In the genomic region with DNA sequence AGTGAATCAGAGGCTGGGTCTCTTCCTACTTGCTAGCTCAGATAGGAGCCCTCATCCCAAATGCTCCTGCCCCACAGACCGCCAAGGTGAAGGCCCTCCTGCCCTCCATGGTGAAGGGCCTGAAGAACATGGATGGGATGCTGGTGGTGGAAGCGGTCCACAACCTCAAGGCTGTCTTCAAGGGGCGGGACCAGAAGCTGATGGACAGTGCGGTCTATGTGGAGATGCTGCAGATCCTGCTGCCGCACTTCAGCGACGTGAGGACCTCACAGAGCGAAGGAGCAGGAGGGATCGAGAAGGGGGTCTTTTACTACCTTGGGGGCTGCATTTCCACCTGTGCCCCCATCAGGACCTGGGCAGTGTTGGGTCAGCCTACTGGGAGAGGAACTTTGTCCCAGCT, we compare ENCODE assay signal across 31 cellular contexts. TPM values are rescaled to one million over a fixed set of nuclear protein-coding genes. Genes with fewer than 3 reads are reported as not detected.
"Had no signal": no experiment of that assay in that cellular context is flagged by ENCODE, and none has a peak within 500 bp of the region (broad histone marks: within the 10 kb centered on the region; RNA-seq: fewer than 3 reads in every experiment).

No MANE protein-coding gene starts in this region.

- ATAC-seq: left colon; left lung; lower lobe of right lung; natural killer cell; stimulated activated memory B cell treated with anti-CD40 and anti-IgM and Interleukin-4, amounts not matched to agents 10 μg/mL and 1 μg/mL and 100 μg/mL, for 72 hours; stimulated activated naive CD8-positive, alpha-beta T cell treated with anti-CD3 and anti-CD28 coated beads, Interleukin-15, amount 100 ng/mL, for 72 hours had no signal

- H3K4me3 ChIP-seq: hepatocyte, left lung, lower lobe of right lung, neural progenitor cell, ovary, right atrium auricular region, right lobe of liver, smooth muscle cell, tibial nerve, uterus had no signal

- H3K4me1 ChIP-seq: left lung, lower lobe of right lung, neural progenitor cell, right atrium auricular region, right lobe of liver, tibial nerve, uterus had no signal

- H3K9me3 ChIP-seq: left lung, lower lobe of right lung, ovary, right atrium auricular region, right lobe of liver, tibial nerve, uterus had no signal

- H3K27ac Mint-ChIP-seq: immature natural killer cell; mesothelial cell of epicardium; naive B cell; natural killer cell; nephron progenitor cell; neural progenitor cell; progenitor cell of endocrine pancreas; stimulated activated memory B cell treated with anti-CD40 and anti-IgM and Interleukin-4, amounts not matched to agents 10 μg/mL and 1 μg/mL and 100 μg/mL, for 72 hours; type B pancreatic cell had no signal

- DNase-seq: immature natural killer cell; kidney; left colon; left lung; lower lobe of right lung; mammary epithelial cell; mesenchymal stem cell; naive B cell; natural killer cell; nephron progenitor cell; ovary; right lobe of liver; stimulated activated CD4-positive, alpha-beta T cell treated with anti-CD3 and anti-CD28 coated beads, Interleukin-1b, Interleukin-23, amount 100 ng/mL, for 48 hours; stimulated activated CD4-positive, alpha-beta T cell treated with anti-CD3 and anti-CD28 coated beads, Interleukin-2, amount 100 ng/mL, for 48 hours; stimulated activated CD4-positive, alpha-beta T cell treated with anti-CD3 and anti-CD28 coated beads, Interleukin-4, amount 100 ng/mL, for 4 hours; stimulated activated CD8-positive, alpha-beta memory T cell treated with anti-CD3 and anti-CD28 coated beads, Interleukin-4, amount 100 ng/mL, for 48 hours; stimulated activated naive CD4-positive, alpha-beta T cell treated with Interleukin-2 at 50 U/mL for 16 hours; stimulated activated naive CD8-positive, alpha-beta T cell treated with anti-CD3 and anti-CD28 coated beads, Interleukin-15, amount 100 ng/mL, for 72 hours; substantia nigra; uterus had no signal

- H3K4me3 Mint-ChIP-seq: immature natural killer cell; mesothelial cell of epicardium; naive B cell; natural killer cell; nephron progenitor cell; neural progenitor cell; stimulated activated memory B cell treated with anti-CD40 and anti-IgM and Interleukin-4, amounts not matched to agents 10 μg/mL and 1 μg/mL and 100 μg/mL, for 72 hours; stimulated activated naive CD8-positive, alpha-beta T cell treated with anti-CD3 and anti-CD28 coated beads, Interleukin-15, amount 100 ng/mL, for 72 hours; type B pancreatic cell had no signal

- H3K9me3 Mint-ChIP-seq: immature natural killer cell; mesothelial cell of epicardium; naive B cell; natural killer cell; nephron progenitor cell; neural progenitor cell; stimulated activated memory B cell treated with anti-CD40 and anti-IgM and Interleukin-4, amounts not matched to agents 10 μg/mL and 1 μg/mL and 100 μg/mL, for 72 hours; stimulated activated naive CD8-positive, alpha-beta T cell treated with anti-CD3 and anti-CD28 coated beads, Interleukin-15, amount 100 ng/mL, for 72 hours; type B pancreatic cell had no signal

- H3K36me3 Mint-ChIP-seq: immature natural killer cell; mesothelial cell of epicardium; naive B cell; natural killer cell; neural progenitor cell; stimulated activated memory B cell treated with anti-CD40 and anti-IgM and Interleukin-4, amounts not matched to agents 10 μg/mL and 1 μg/mL and 100 μg/mL, for 72 hours; type B pancreatic cell had no signal

- H3K36me3 ChIP-seq: left lung, lower lobe of right lung, neural progenitor cell, ovary, right atrium auricular region, right lobe of liver, tibial nerve, uterus had no signal

- H3K27me3 ChIP-seq: left lung, neural progenitor cell, ovary, right atrium auricular region, right lobe of liver, tibial nerve, uterus had no signal

- H3K4me1 Mint-ChIP-seq: immature natural killer cell; mesothelial cell of epicardium; naive B cell; natural killer cell; neural progenitor cell; stimulated activated memory B cell treated with anti-CD40 and anti-IgM and Interleukin-4, amounts not matched to agents 10 μg/mL and 1 μg/mL and 100 μg/mL, for 72 hours; stimulated activated naive CD8-positive, alpha-beta T cell treated with anti-CD3 and anti-CD28 coated beads, Interleukin-15, amount 100 ng/mL, for 72 hours had no signal

- H3K27ac ChIP-seq: hepatocyte, left lung, lower lobe of right lung, neural progenitor cell, ovary, right atrium auricular region, right lobe of liver, tibial nerve, uterus had no signal

RNA-seq across cellular contexts. Expression of a gene that starts 59.5 kb away (rescaled TPM):
- total RNA-seq: pulmonary artery endothelial cell, renal cortical epithelial cell had no signal
- polyA plus RNA-seq: immature natural killer cell, mammary epithelial cell had no signal
